Comparison of ENCODE assay signal across 19 cellular contexts in the genomic region with DNA sequence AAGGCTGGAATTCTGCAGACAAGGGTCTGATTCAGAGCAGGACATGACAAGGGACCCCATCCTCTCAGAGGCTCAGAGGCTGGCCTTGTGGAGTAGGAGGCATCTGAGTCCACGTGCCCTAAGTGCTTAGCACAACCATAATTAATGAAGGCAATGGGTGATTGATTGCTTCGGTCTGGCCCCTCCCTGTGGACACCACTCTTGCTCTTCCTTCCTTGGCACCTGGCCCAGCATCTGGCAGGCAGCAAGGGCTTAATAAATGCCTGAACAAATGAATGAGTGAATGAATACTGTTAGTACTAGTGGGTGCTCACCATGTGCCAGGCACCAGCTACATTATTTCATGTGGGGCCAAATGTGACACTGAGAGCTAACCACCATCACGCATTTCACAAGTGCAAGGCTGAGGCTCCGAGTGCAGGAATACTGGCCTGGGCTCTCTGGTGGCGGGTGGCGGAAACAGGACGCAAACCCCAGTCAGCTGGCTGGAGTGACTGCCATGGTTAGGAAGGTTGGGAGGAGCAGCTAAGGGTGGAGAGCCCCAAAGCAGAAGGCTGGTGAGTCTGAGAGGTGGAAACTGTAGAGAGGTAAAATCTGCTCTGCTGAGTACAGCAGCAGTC. TPM values are rescaled to one million over a fixed set of nuclear protein-coding genes. Genes with fewer than 3 reads are reported as not detected.
DNase-seq lines count a peak whose midpoint lies in the region; TF ChIP-seq lines count a peak whose summit lies in the region.
"Had no signal": no experiment of that assay in that cellular context is flagged by ENCODE, and none has a peak within 500 bp of the region (broad histone marks: within the 10 kb centered on the region; RNA-seq: fewer than 3 reads in every experiment).

No MANE protein-coding gene starts in this region.

- H3K23ac ChIP-seq in trophoblast cell (ENCODE audit: low read length), result no peak overlapping the region

- no peak overlapping the region for H4K91ac ChIP-seq in trophoblast cell (ENCODE audit: low read depth, low read length)

- H3K4me1 ChIP-seq in trophoblast cell (ENCODE audit: control insufficient read depth in 1 of 2, insufficient read depth in 2 of 2, low read length in 2 of 2) (no peaks in the 10 kb centered on the region), prostate gland (replicated peaks) (peaks cover 4% of the 10 kb centered on the region)
- H3K4me1 ChIP-seq: left lung, right atrium auricular region had no signal

- no peak overlapping the region for H4K12ac ChIP-seq in trophoblast cell (ENCODE audit: low read depth, low read length)

- H2BK12ac ChIP-seq in trophoblast cell (ENCODE audit: low read length), result no peak overlapping the region

- intact Hi-C loops in prostate gland (cut with DNase I), result no loop called here

- H3K18ac ChIP-seq in trophoblast cell (ENCODE audit: low read length), result no peak overlapping the region

- DNase-seq in activated CD4-positive, alpha-beta T cell treated with anti-CD3 and anti-CD28 coated beads, Interleukin-2, amount 50 U/mL, for 48 hours, result peak; percentile 6 to 8
- no peak for DNase-seq in activated CD4-positive, alpha-beta T cell treated with anti-CD3 and anti-CD28 coated beads, Interleukin-2, amount 50 U/mL, for 1 hour
- peak; percentile 70 for DNase-seq in NCI-H2029 (lab: John Stamatoyannopoulos, UW)
- DNase-seq in amniotic epithelial cell (ENCODE audit: low read depth), result peak; percentile 17
- no peak for DNase-seq in trophoblast cell
- DNase-seq in prostate gland (ENCODE audit: low spot score), result no peak
- no peak for DNase-seq in germinal center (ENCODE audit: low spot score)
- DNase-seq in glomerular visceral epithelial cell (ENCODE audit: extremely low spot score), result no peak
- DNase-seq: activated naive CD4-positive, alpha-beta T cell; effector memory CD4-positive, alpha-beta T cell; GF-D8; heart right ventricle; NK-92 treated with Interleukin-12 subunit alpha and Interleukin-12 subunit beta, amount 100 ng/mL, for 24 hours; stimulated activated naive CD4-positive, alpha-beta T cell; T-cell had no signal

- H3K9me3 ChIP-seq in trophoblast cell (ENCODE audit: insufficient read depth, low read depth, low read length), result peaks cover 12% of the 10 kb centered on the region
- no peaks in the 10 kb centered on the region for H3K9me3 ChIP-seq in prostate gland

- H3K4me2 ChIP-seq in trophoblast cell (ENCODE audit: low read length), result no peak overlapping the region

- no peaks in the 10 kb centered on the region for H3K79me2 ChIP-seq in trophoblast cell (ENCODE audit: control insufficient read depth, insufficient read depth, low read length, poor library complexity)

- no peak for TF ChIP-seq CTCF in prostate gland (IDR thresholded peaks at IDR 0.05)

- H3K79me1 ChIP-seq in trophoblast cell (ENCODE audit: low read length), result no peaks in the 10 kb centered on the region

- no peak overlapping the region for H3K4me3 ChIP-seq in trophoblast cell (ENCODE audit: low read depth, low read length)
- H3K4me3 ChIP-seq in prostate gland, result no peak overlapping the region
- H3K4me3 ChIP-seq: HAP-1, heart right ventricle, left lung, right atrium auricular region had no signal

- H3K4ac ChIP-seq in trophoblast cell (ENCODE audit: low read depth, low read length), result no peak overlapping the region

- no peak overlapping the region for H2AFZ ChIP-seq in trophoblast cell (ENCODE audit: insufficient read depth, low read length, poor library complexity)

- no peak overlapping the region for H3K27ac ChIP-seq in trophoblast cell (ENCODE audit: low read depth, low read length)
- no peak overlapping the region for H3K27ac ChIP-seq in prostate gland
- H3K27ac ChIP-seq: heart right ventricle, left lung, right atrium auricular region had no signal

- H2BK120ac ChIP-seq in trophoblast cell (ENCODE audit: insufficient read depth, low read length, poor library complexity), result peak overlapping the region; percentile 27

- H3K36me3 ChIP-seq in trophoblast cell (ENCODE audit: control insufficient read depth in 1 of 2, insufficient read depth in 2 of 2, low read length in 2 of 2) (peaks cover 4 to 8% of the 10 kb centered on the region in 2 experiments), prostate gland (no peaks in the 10 kb centered on the region)

- no peak overlapping the region for H2BK5ac ChIP-seq in trophoblast cell (ENCODE audit: low read depth, low read length, poor library complexity)

- no peak overlapping the region for H4K8ac ChIP-seq in trophoblast cell (ENCODE audit: low read depth, low read length)

- H3K14ac ChIP-seq in trophoblast cell (ENCODE audit: low read length), result no peak overlapping the region

- WGBS in trophoblast cell (ENCODE audit: extremely low coverage, insufficient coverage, insufficient read length), result no CpG with 5 or more reads among the region's 7 CpGs
- WGBS in prostate gland, result 92% methylated on average over 7 of the region's 7 CpGs

- H3K27me3 ChIP-seq in trophoblast cell (ENCODE audit: insufficient read depth, low read length) (no peaks in the 10 kb centered on the region), prostate gland (replicated peaks; ENCODE audit: insufficient read depth) (no peaks in the 10 kb centered on the region)
- H3K27me3 ChIP-seq: heart right ventricle, left lung, right atrium auricular region had no signal

- TF ChIP-seq POLR2A in prostate gland (IDR thresholded peaks at IDR 0.05), result no peak

- no peak overlapping the region for H2AK5ac ChIP-seq in trophoblast cell (ENCODE audit: low read length)

- H3K9ac ChIP-seq in trophoblast cell (ENCODE audit: low read length), result no peak overlapping the region

RNA-seq across cellular contexts. Expression of a gene that starts 53.6 kb away (rescaled TPM):
- polyA plus RNA-seq in trophoblast cell (2013), result 48.8 and 52.2 TPM in 2 replicates
- total RNA-seq in prostate gland, result 100 to 1,000 TPM in 1 of 2 donors, 10 to 100 TPM in 1; 59.4 to 228 TPM
- total RNA-seq: naive thymus-derived CD8-positive, alpha-beta T cell had no signal
- polyA plus RNA-seq: naive thymus-derived CD8-positive, alpha-beta T cell had no signal

Comparison
In these comparisons a context has a peak if more than half of its experiments do, and no peak if none do; other contexts are left out.
1. DNase-seq: peak in activated CD4-positive, alpha-beta T cell treated with anti-CD3 and anti-CD28 coated beads, Interleukin-2, amount 50 U/mL, for 48 hours (2 of 2), NCI-H2029 (single experiment) and amniotic epithelial cell (single experiment); none in activated CD4-positive, alpha-beta T cell treated with anti-CD3 and anti-CD28 coated beads, Interleukin-2, amount 50 U/mL, for 1 hour (single experiment), trophoblast cell (0 of 2), prostate gland (single experiment), germinal center (single experiment) and glomerular visceral epithelial cell (single experiment).